13 cellular contexts compared by ENCODE assay signal in genomic region chr1:22826630-22827580, GRCh38.
DNase-seq lines count a peak whose midpoint lies in the region; ATAC-seq, FAIRE-seq and TF ChIP-seq lines count a peak whose summit lies in the region.
"Had no signal": no experiment of that assay in that cellular context is flagged by ENCODE, and none has a peak within 500 bp of the region (broad histone marks: within the 10 kb centered on the region; RNA-seq: fewer than 3 reads in every experiment).

No MANE protein-coding gene starts in this region.

- peak overlapping the region; percentile 3 for H3K4me3 Mint-ChIP-seq in mesothelial cell of epicardium
- H3K4me3 Mint-ChIP-seq: stimulated activated naive CD8-positive, alpha-beta T cell treated with anti-CD3 and anti-CD28 coated beads, Interleukin-15, Interleukin-2, amounts not matched to agents 100 ng/mL and 50 ng/mL, for 24 hours had no signal

- no peak for ATAC-seq in GM21381 (IDR thresholded peaks at IDR 0.05; ENCODE audit: unreplicated experiment)
- ATAC-seq in GM18520 (IDR thresholded peaks at IDR 0.05; ENCODE audit: unreplicated experiment) = no peak

- DNase-seq in AG20443 (ENCODE audit: low spot score) (peak; percentile 39), NCI-H146 (lab: John Stamatoyannopoulos, UW) (peak; percentile 82), fibroblast of the aortic adventitia (ENCODE audit: low read depth) (peak; percentile 52), mesothelial cell of epicardium (ENCODE audit: low spot score in 2 of 2, unreplicated experiment in 2 of 2) (no peak), NCI-H2227 treated with DMSO at 0.1 percent for 48 hours (lab: John Stamatoyannopoulos, UW) (no peak), GM19239 (ENCODE audit: insufficient read length, low spot score) (no peak)
- DNase-seq: activated CD4-positive, CD25-positive, alpha-beta regulatory T cell treated with anti-CD3 and anti-CD28 coated beads, Interleukin-2, amount 50 U/mL, for 72 hours; activated naive CD4-positive, alpha-beta T cell treated with anti-CD3 and anti-CD28 coated beads, Interleukin-2, amount 50 U/mL, for 16 hours; effector CD8-positive, alpha-beta T cell; RPMI8226 had no signal

- TF ChIP-seq CTCF in fibroblast of the aortic adventitia (IDR thresholded peaks at IDR 0.05; ENCODE audit: insufficient read depth, low read length) (no peak), mesothelial cell of epicardium (IDR thresholded peaks at IDR 0.05; ENCODE audit: unreplicated experiment) (no peak)

- peaks cover 2% of the 10 kb centered on the region for H3K36me3 Mint-ChIP-seq in mesothelial cell of epicardium

- peak overlapping the region; percentile 98 for H3K27ac Mint-ChIP-seq in mesothelial cell of epicardium
- H3K27ac Mint-ChIP-seq: stimulated activated naive CD8-positive, alpha-beta T cell treated with anti-CD3 and anti-CD28 coated beads, Interleukin-15, Interleukin-2, amounts not matched to agents 100 ng/mL and 50 ng/mL, for 24 hours had no signal

- H3K27me3 Mint-ChIP-seq in mesothelial cell of epicardium (ENCODE audit: low read depth) = no peaks in the 10 kb centered on the region

- H3K4me1 Mint-ChIP-seq in mesothelial cell of epicardium = peaks cover 70% of the 10 kb centered on the region

- no peaks in the 10 kb centered on the region for H3K9me3 Mint-ChIP-seq in mesothelial cell of epicardium
- H3K9me3 Mint-ChIP-seq: stimulated activated naive CD8-positive, alpha-beta T cell treated with anti-CD3 and anti-CD28 coated beads, Interleukin-15, Interleukin-2, amounts not matched to agents 100 ng/mL and 50 ng/mL, for 24 hours had no signal

- no peak overlapping the region for H3K4me3 ChIP-seq in fibroblast of the aortic adventitia (ENCODE audit: low read depth, low read length)

- FAIRE-seq in GM19239 (lab: Jason Lieb, UNC) = no peak

Comparison
In these comparisons a context has a peak if more than half of its experiments do, and no peak if none do; other contexts are left out.
1. DNase-seq: peak in AG20443 (single experiment), NCI-H146 (single experiment) and fibroblast of the aortic adventitia (single experiment); none in mesothelial cell of epicardium (0 of 2), NCI-H2227 treated with DMSO at 0.1 percent for 48 hours (single experiment) and GM19239 (single experiment).